Comparison of ENCODE assay signal across 1 cellular context in genomic region chr11:120501440-120501839, GRCh38.
TF ChIP-seq lines count a peak whose summit lies in the region.

No MANE protein-coding gene starts in this region.

TF ChIP-seq in H1, 55 proteins besides CTCF, POLR2A, EP300 and RAD21:
- TF ChIP-seq EGR1 (IDR thresholded peaks at IDR 0.05; ENCODE audit: borderline replicate concordance, low read depth, low read length), result no peak
- TF ChIP-seq POLR2AphosphoS5 (IDR thresholded peaks at IDR 0.05; ENCODE audit: low read depth, low read length), result no peak
- no peak for TF ChIP-seq RFX5 (IDR thresholded peaks at IDR 0.05; ENCODE audit: borderline replicate concordance, low read depth, low read length)
- no peak for TF ChIP-seq E2F6 (IDR thresholded peaks at IDR 0.05)
